In the genomic region with DNA sequence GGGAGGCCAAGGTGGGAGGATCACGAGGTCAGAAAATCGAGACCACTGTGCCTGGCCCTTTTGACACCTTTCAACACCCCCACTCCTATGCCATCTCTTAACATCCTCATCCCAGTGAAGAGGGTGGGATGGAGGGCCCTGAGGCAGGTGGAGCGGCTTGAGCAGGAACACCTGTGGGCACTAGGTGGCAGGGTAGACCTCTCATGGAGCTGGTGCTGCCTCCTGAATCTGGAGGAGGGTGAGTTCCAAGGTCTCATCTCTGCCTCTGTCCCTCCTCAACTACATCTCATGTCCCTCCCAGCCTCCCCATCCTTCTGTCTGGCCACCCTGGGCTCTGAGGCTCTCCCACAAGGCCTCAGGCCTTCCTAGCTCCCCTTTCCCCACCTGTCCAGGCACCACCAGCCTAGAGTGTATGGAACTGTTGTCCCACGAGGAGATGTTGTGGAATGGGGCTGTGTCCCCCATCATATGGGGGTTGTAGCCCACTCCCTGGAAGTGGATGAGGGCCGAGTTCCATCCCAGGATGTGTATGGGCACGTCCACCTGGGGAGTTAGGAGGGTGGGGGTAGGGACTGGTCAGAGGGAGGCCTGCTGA, we compare ENCODE assay signal across 8 cellular contexts. TPM values are rescaled to one million over a fixed set of nuclear protein-coding genes. Genes with fewer than 3 reads are reported as not detected.
A peak's percentile ranks its signal among the peaks of the same experiment; 100 is the strongest.
DNase-seq lines count a peak whose midpoint lies in the region; ATAC-seq and FAIRE-seq lines count a peak whose summit lies in the region.

No MANE protein-coding gene starts in this region.

- H3K4me3 Mint-ChIP-seq in activated T-cell treated with anti-CD3 and anti-CD28 coated beads, Interleukin-2, amount 50 U/mL, for 72 hours = no peak overlapping the region
- no peak overlapping the region for H3K4me3 Mint-ChIP-seq in central memory CD8-positive, alpha-beta T cell

- no peak for FAIRE-seq in small intestine (lab: Jason Lieb, UNC)

- no peaks in the 10 kb centered on the region for H3K9me3 ChIP-seq in small intestine (ENCODE audit: control insufficient read depth, low read depth)

- no peaks in the 10 kb centered on the region for H3K4me1 ChIP-seq in small intestine (ENCODE audit: control insufficient read depth in 2 of 2, insufficient read depth in 1 of 2, low read depth in 1 of 2, low read length in 1 of 2)

- H3K36me3 ChIP-seq in small intestine (ENCODE audit: control insufficient read depth in 2 of 2, insufficient read depth in 2 of 2, low read length in 2 of 2) = no peaks in the 10 kb centered on the region

- ATAC-seq in activated T-cell treated with anti-CD3 and anti-CD28 coated beads, Interleukin-2, amount 50 U/mL, for 72 hours (replicated peaks in 1 of 2) = peak; percentile 50 to 65
- peak; percentile 28 for ATAC-seq in central memory CD8-positive, alpha-beta T cell (replicated peaks; ENCODE audit: extremely low read depth, poor library complexity, severe bottlenecking)

- DNase-seq in activated T-cell treated with anti-CD3 and anti-CD28 coated beads, Interleukin-2, amount 50 U/mL, for 72 hours = peak in 1 of 2 donors; percentile 32
- no peak for DNase-seq in activated T-cell treated with anti-CD3 and anti-CD28 coated beads for 4 hours
- peak; percentile 32 for DNase-seq in M059J (ENCODE audit: low read depth)
- no peak for DNase-seq in central memory CD8-positive, alpha-beta T cell (ENCODE audit: low spot score in 2 of 2)
- peak; percentile 61 for DNase-seq in small intestine
- no peak for DNase-seq in SKM-1 (lab: John Stamatoyannopoulos, UW; ENCODE audit: unreplicated experiment)
- no peak for DNase-seq in epidermal melanocyte (ENCODE audit: insufficient read length, low spot score)
- no peak for DNase-seq in mucosa of gallbladder (ENCODE audit: low spot score)

- no peak overlapping the region for H3K27ac ChIP-seq in small intestine (ENCODE audit: low read depth in 1 of 2, low read length in 1 of 2)

- H3K4me1 Mint-ChIP-seq in activated T-cell treated with anti-CD3 and anti-CD28 coated beads, Interleukin-2, amount 50 U/mL, for 72 hours (ENCODE audit: low read depth) = no peaks in the 10 kb centered on the region
- H3K4me1 Mint-ChIP-seq in central memory CD8-positive, alpha-beta T cell = no peaks in the 10 kb centered on the region

- peaks cover 54% of the 10 kb centered on the region for H3K27me3 Mint-ChIP-seq in activated T-cell treated with anti-CD3 and anti-CD28 coated beads, Interleukin-2, amount 50 U/mL, for 72 hours (ENCODE audit: low read depth)
- H3K27me3 Mint-ChIP-seq in central memory CD8-positive, alpha-beta T cell = peaks cover 66% of the 10 kb centered on the region

- 19 to 33% (median 28%) methylated on average over 6 of the region's 6 CpGs for WGBS in small intestine, 3 donors

- H3K27ac Mint-ChIP-seq in activated T-cell treated with anti-CD3 and anti-CD28 coated beads, Interleukin-2, amount 50 U/mL, for 72 hours = no peak overlapping the region
- no peak overlapping the region for H3K27ac Mint-ChIP-seq in central memory CD8-positive, alpha-beta T cell (ENCODE audit: low read depth)

- no peaks in the 10 kb centered on the region for H3K36me3 Mint-ChIP-seq in activated T-cell treated with anti-CD3 and anti-CD28 coated beads, Interleukin-2, amount 50 U/mL, for 72 hours (ENCODE audit: insufficient read depth in 2 of 2)
- H3K36me3 Mint-ChIP-seq in central memory CD8-positive, alpha-beta T cell (ENCODE audit: insufficient read depth) = no peaks in the 10 kb centered on the region

- no peaks in the 10 kb centered on the region for H3K9me3 Mint-ChIP-seq in activated T-cell treated with anti-CD3 and anti-CD28 coated beads, Interleukin-2, amount 50 U/mL, for 72 hours
- H3K9me3 Mint-ChIP-seq in central memory CD8-positive, alpha-beta T cell = no peaks in the 10 kb centered on the region

- no peak overlapping the region for H3K4me3 ChIP-seq in small intestine (ENCODE audit: low read depth in 1 of 2, low read length in 2 of 2)

- H3K27me3 ChIP-seq in small intestine (ENCODE audit: control insufficient read depth in 2 of 2, insufficient read depth in 2 of 2, low read length in 2 of 2) = peaks cover 0 to 13% of the 10 kb centered on the region in 2 donors

RNA-seq across cellular contexts. Expression of a gene that starts 17.0 kb away (rescaled TPM):
- not detected for total RNA-seq in activated T-cell treated with anti-CD3 and anti-CD28 coated beads, Interleukin-2, amount 50 U/mL, for 72 hours
- 0.17 TPM in 1 of 2 replicates, not detected in the other for total RNA-seq in M059J (2014; rRNA removed; shearing (Covaris generic))
- 1 to 10 TPM; 1.3 to 5.4 (median 3.8) TPM for polyA plus RNA-seq in small intestine
- total RNA-seq in mucosa of gallbladder = not detected

RNA-seq across cellular contexts. Expression of a gene that starts 25.3 kb away (rescaled TPM):
- not detected for total RNA-seq in activated T-cell treated with anti-CD3 and anti-CD28 coated beads, Interleukin-2, amount 50 U/mL, for 72 hours
- total RNA-seq in M059J (2014; rRNA removed; shearing (Covaris generic)) = not detected in 2 replicates
- 1 to 10 TPM; 2.9 to 5.7 (median 3.1) TPM for polyA plus RNA-seq in small intestine
- total RNA-seq in mucosa of gallbladder = not detected

RNA-seq across cellular contexts. Expression of a gene that starts 31.1 kb away (rescaled TPM):
- not detected for total RNA-seq in activated T-cell treated with anti-CD3 and anti-CD28 coated beads, Interleukin-2, amount 50 U/mL, for 72 hours
- not detected in 2 replicates for total RNA-seq in M059J (2014; rRNA removed; shearing (Covaris generic))
- polyA plus RNA-seq in small intestine = 1 to 10 TPM in 1 of 3 donors, under 1 TPM in 1, not detected in 1; 0.06 to 1.1 TPM
- total RNA-seq in mucosa of gallbladder = 0.29 TPM

RNA-seq across cellular contexts. Expression of a gene that starts 50.5 kb away (rescaled TPM):
- total RNA-seq in activated T-cell treated with anti-CD3 and anti-CD28 coated beads, Interleukin-2, amount 50 U/mL, for 72 hours = under 1 TPM; 0.12 to 0.14 TPM
- total RNA-seq in M059J (2014; rRNA removed; shearing (Covaris generic)) = not detected in 2 replicates
- 10 to 100 TPM; 13.5 to 29.2 (median 29.1) TPM for polyA plus RNA-seq in small intestine
- total RNA-seq in mucosa of gallbladder = 12.8 TPM

RNA-seq across cellular contexts. Expression of a gene that starts 50.8 kb away (rescaled TPM):
- not detected for total RNA-seq in activated T-cell treated with anti-CD3 and anti-CD28 coated beads, Interleukin-2, amount 50 U/mL, for 72 hours
- total RNA-seq in M059J (2014; rRNA removed; shearing (Covaris generic)) = 0.05 TPM in 1 of 2 replicates, not detected in the other
- 1 to 10 TPM in 1 of 3 donors, under 1 TPM in 1, not detected in 1; 0.22 to 1.4 TPM for polyA plus RNA-seq in small intestine
- 0.14 TPM for total RNA-seq in mucosa of gallbladder

Comparison
In these comparisons a context has a peak if more than half of its experiments do, and no peak if none do; other contexts are left out.
1. DNase-seq: peak in M059J (single experiment) and small intestine (single experiment); none in activated T-cell treated with anti-CD3 and anti-CD28 coated beads for 4 hours (single experiment), central memory CD8-positive, alpha-beta T cell (0 of 2), SKM-1 (single experiment), epidermal melanocyte (single experiment) and mucosa of gallbladder (single experiment).